ENCODE assay signal across 16 cellular contexts in the genomic region with DNA sequence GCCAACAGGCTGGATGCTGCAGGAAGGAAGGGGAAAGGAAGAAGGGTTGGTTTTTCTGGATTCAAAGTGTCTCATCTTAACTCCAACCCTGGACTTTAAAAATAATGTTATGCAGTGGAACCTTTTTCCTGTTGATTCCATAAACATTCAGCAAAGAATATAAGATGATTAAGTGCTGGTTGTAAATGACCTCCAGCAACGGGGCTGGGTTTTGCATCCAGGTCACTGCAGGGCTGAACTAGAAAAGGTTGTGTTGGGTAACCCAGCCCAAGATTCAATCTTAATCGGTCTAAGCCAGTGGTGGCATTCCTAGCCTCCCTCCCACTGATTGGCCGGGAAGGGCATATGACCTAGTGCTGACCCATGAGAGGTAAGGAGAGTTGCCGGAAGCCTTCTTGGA. TPM values are rescaled to one million over a fixed set of nuclear protein-coding genes. Genes with fewer than 3 reads are reported as not detected.
DNase-seq lines count a peak whose midpoint lies in the region; ATAC-seq, FAIRE-seq and TF ChIP-seq lines count a peak whose summit lies in the region.
"Had no signal": no experiment of that assay in that cellular context is flagged by ENCODE, and none has a peak within 500 bp of the region (broad histone marks: within the 10 kb centered on the region; RNA-seq: fewer than 3 reads in every experiment).

No MANE protein-coding gene starts in this region.

- ATAC-seq in DND-41 (ENCODE audit: insufficient read depth, low read depth), result no peak
- no peak for ATAC-seq in GM19035 (IDR thresholded peaks at IDR 0.05; ENCODE audit: unreplicated experiment)
- ATAC-seq in activated CD4-positive, CD25-positive, alpha-beta regulatory T cell treated with anti-CD3 and anti-CD28 coated beads, Interleukin-2, amount 50 U/mL, for 24 hours, result no peak

- H3K56ac ChIP-seq in H1 (replicated peaks; ENCODE audit: insufficient read length, low read depth, low read length), result no peak overlapping the region

- no peaks in the 10 kb centered on the region for H3K36me3 ChIP-seq in DND-41 (ENCODE audit: insufficient read depth, low read length)
- H3K36me3 ChIP-seq in KMS-11 (ENCODE audit: insufficient read depth), result no peaks in the 10 kb centered on the region
- no peaks in the 10 kb centered on the region for H3K36me3 ChIP-seq in H1 (ENCODE audit: control insufficient read depth in 2 of 4, insufficient read depth in 4 of 4, low read length in 3 of 4)
- no peaks in the 10 kb centered on the region for H3K36me3 ChIP-seq in osteoblast (ENCODE audit: insufficient read depth, low read length)

- H3K4me3 ChIP-seq in DND-41 (ENCODE audit: low read depth in 1 of 2, low read length in 2 of 2) (no peak overlapping the region), KMS-11 (IDR thresholded peaks at IDR 0.05; ENCODE audit: insufficient read depth, low read depth, low read length) (no peak overlapping the region), H1 (ENCODE audit: extremely low read depth in 1 of 4, insufficient read depth in 2 of 4, low read depth in 3 of 4, low read length in 4 of 4) (no peak overlapping the region), osteoblast (ENCODE audit: insufficient read depth, low read length) (no peak overlapping the region)
- H3K4me3 ChIP-seq: A549 had no signal

- no peak overlapping the region for H4K91ac ChIP-seq in H1 (replicated peaks; ENCODE audit: insufficient read length, low read length)

- peaks cover 11% of the 10 kb centered on the region for H3K27me3 ChIP-seq in DND-41 (ENCODE audit: insufficient read depth, low read length, poor library complexity)
- H3K27me3 ChIP-seq in KMS-11 (ENCODE audit: insufficient read depth, low read depth), result no peaks in the 10 kb centered on the region
- H3K27me3 ChIP-seq in H1 (replicated peaks in 1 of 4; ENCODE audit: control insufficient read depth in 3 of 4, extremely low read depth in 1 of 4, insufficient read depth in 3 of 4, low read length in 3 of 4), result no peaks in the 10 kb centered on the region
- H3K27me3 ChIP-seq in osteoblast (ENCODE audit: insufficient read depth, low read length), result no peaks in the 10 kb centered on the region

- H2BK5ac ChIP-seq in H1 (ENCODE audit: low read depth, low read length), result no peak overlapping the region

- no peak for FAIRE-seq in H1 (lab: Jason Lieb, UNC)
- FAIRE-seq: A549, G401.6 had no signal

- no peak overlapping the region for H2BK12ac ChIP-seq in H1 (ENCODE audit: low read depth, low read length)

- H3K79me2 ChIP-seq in DND-41 (ENCODE audit: insufficient read depth, low read length), result no peaks in the 10 kb centered on the region
- no peaks in the 10 kb centered on the region for H3K79me2 ChIP-seq in KMS-11 (ENCODE audit: insufficient read depth, low read depth)
- no peaks in the 10 kb centered on the region for H3K79me2 ChIP-seq in H1 (ENCODE audit: control insufficient read depth in 1 of 2, insufficient read depth in 2 of 2, low read length in 2 of 2)
- no peaks in the 10 kb centered on the region for H3K79me2 ChIP-seq in osteoblast (ENCODE audit: insufficient read depth, low read length)

- no peak overlapping the region for H2AK5ac ChIP-seq in H1 (ENCODE audit: low read depth, low read length)

- no peak for DNase-seq in DND-41
- no peak for DNase-seq in H1 (ENCODE audit: low read depth in 1 of 2, low spot score in 2 of 2)
- no peak for DNase-seq in osteoblast (ENCODE audit: insufficient read length, low spot score, missing footprints)
- no peak for DNase-seq in glomerular visceral epithelial cell (ENCODE audit: extremely low spot score)
- DNase-seq: Calu3, DMS79, NCI-H1417 treated with DMSO at 0.1 percent for 48 hours, NCI-H2029, NCI-H2171 treated with DMSO at 0.1 percent for 48 hours, NCI-H510A, NCI-H82 had no signal

- H2AFZ ChIP-seq in DND-41 (ENCODE audit: low read depth, low read length), result peak overlapping the region; percentile 89
- peak overlapping the region; percentile 66; the same call in 1 of the 2 replicates for H2AFZ ChIP-seq in KMS-11 (ENCODE audit: low read depth)
- no peak overlapping the region for H2AFZ ChIP-seq in H1 (ENCODE audit: low read length)
- peak overlapping the region; percentile 45 for H2AFZ ChIP-seq in osteoblast (ENCODE audit: low read length)

- H3K4me2 ChIP-seq in DND-41 (ENCODE audit: insufficient read depth, low read length) (no peak overlapping the region), KMS-11 (no peak overlapping the region), H1 (ENCODE audit: insufficient read depth in 1 of 2, low read depth in 2 of 2, low read length in 2 of 2) (no peak overlapping the region; a peak in 1 of 4 replicates), osteoblast (ENCODE audit: insufficient read depth, low read length) (no peak overlapping the region)

- H3K18ac ChIP-seq in H1 (ENCODE audit: extremely low read depth, low read length), result no peak overlapping the region

- CTCF ChIA-PET in H1 (lab: Charles Lee; ENCODE audit: partially characterized antibody), result interaction anchor here (0.8 to 1.0 kb wide), 2 partner anchors 22 to 286 kb away, joined by 3 to 4 read pairs; no protein-coding TSS in a partner anchor

- no peak overlapping the region for H3K14ac ChIP-seq in H1 (ENCODE audit: insufficient read length)

- H3K27ac ChIP-seq in DND-41 (ENCODE audit: low read length) (no peak overlapping the region), KMS-11 (no peak overlapping the region), H1 (ENCODE audit: low read depth, low read length) (no peak overlapping the region), osteoblast (ENCODE audit: low read depth, low read length) (no peak overlapping the region)

- H3K4me1 ChIP-seq in DND-41 (ENCODE audit: insufficient read depth, low read length) (peaks cover 22% of the 10 kb centered on the region), KMS-11 (ENCODE audit: low read depth, poor library complexity, severe bottlenecking) (peaks cover 21% of the 10 kb centered on the region), H1 (replicated peaks in 1 of 4; ENCODE audit: control insufficient read depth in 3 of 4, insufficient read depth in 4 of 4, low read length in 3 of 4) (peaks cover 0 to 7% (median under 1%) of the 10 kb centered on the region in 4 experiments; a peak in 3 of 7 replicates), osteoblast (ENCODE audit: insufficient read depth, low read length) (peaks cover 3% of the 10 kb centered on the region)
- H3K4me1 ChIP-seq: A549 had no signal

- POLR2A ChIA-PET in H1 (lab: Charles Lee; ENCODE audit: partially characterized antibody), result no interaction called here

- TF ChIP-seq RAD21 in H1 (IDR thresholded peaks at IDR 0.05 in 1 of 2, conservative IDR thresholded peaks at IDR 0.05 in 1 of 2; ENCODE audit: low read depth in 2 of 2, low read length in 2 of 2), result no peak

- WGBS in H1 (ENCODE audit: extremely low coverage in 1 of 2, insufficient coverage in 1 of 2, insufficient read length in 1 of 2, insufficient replicate concordance in 2 of 2, low coverage in 1 of 2, low lambda C conversion rate in 2 of 2, missing lambda C conversion rate in 1 of 2), 2 experiments, result 88% methylated on average over 4 of the region's 4 CpGs; no CpG with 5 or more reads in 1 of the 2 experiments

- H3K9me3 ChIP-seq in DND-41 (ENCODE audit: insufficient read depth, low read length, severe bottlenecking), result no peaks in the 10 kb centered on the region
- H3K9me3 ChIP-seq in H1 (ENCODE audit: insufficient read depth in 2 of 2, low read depth in 1 of 2, low read length in 1 of 2), result no peaks in the 10 kb centered on the region
- H3K9me3 ChIP-seq in osteoblast (ENCODE audit: low read depth, low read length), result no peaks in the 10 kb centered on the region
- H3K9me3 ChIP-seq: A549 had no signal

- H2BK120ac ChIP-seq in H1 (replicated peaks; ENCODE audit: low read depth, low read length), result no peak overlapping the region

- no peak for TF ChIP-seq POLR2A in H1 (IDR thresholded peaks at IDR 0.05; ENCODE audit: control extremely low read depth in 1 of 2, low read depth in 2 of 2, low read length in 2 of 2)

- H3K23me2 ChIP-seq in H1 (ENCODE audit: low read depth, low read length), result no peaks in the 10 kb centered on the region; the same call in 1 of the 2 replicates

- TF ChIP-seq CTCF in DND-41 (IDR thresholded peaks at IDR 0.05; ENCODE audit: borderline replicate concordance, extremely low read depth, low read length, poor library complexity, severe bottlenecking) (no peak), KMS-11 (conservative IDR thresholded peaks at IDR 0.05; ENCODE audit: low read depth, low read length) (no peak), H1 (IDR thresholded peaks at IDR 0.05; ENCODE audit: control extremely low read depth in 1 of 3, insufficient read depth in 1 of 3, low read depth in 1 of 3, low read length in 3 of 3) (no peak), osteoblast (IDR thresholded peaks at IDR 0.05; ENCODE audit: extremely low read depth, low read depth, low read length) (no peak)

- H4K20me1 ChIP-seq in DND-41 (ENCODE audit: insufficient read depth, low read length) (no peaks in the 10 kb centered on the region), KMS-11 (ENCODE audit: insufficient read depth) (no peaks in the 10 kb centered on the region), H1 (replicated peaks in 1 of 2; ENCODE audit: control insufficient read depth in 1 of 2, insufficient read depth in 2 of 2, low read length in 2 of 2) (no peaks in the 10 kb centered on the region), osteoblast (ENCODE audit: insufficient read depth, low read length) (no peaks in the 10 kb centered on the region)

- H2BK15ac ChIP-seq in H1 (ENCODE audit: low read length), result no peak overlapping the region

- no peak overlapping the region for H2BK20ac ChIP-seq in H1 (ENCODE audit: low read length)

- H3K23ac ChIP-seq in H1 (ENCODE audit: insufficient read length), result no peak overlapping the region

- no peak for TF ChIP-seq EP300 in H1 (IDR thresholded peaks at IDR 0.05; ENCODE audit: borderline replicate concordance in 1 of 2, low read depth in 2 of 2, low read length in 2 of 2)

- H3K4ac ChIP-seq in H1 (replicated peaks; ENCODE audit: insufficient read length, low read depth, low read length), result no peak overlapping the region

- H3K9ac ChIP-seq in DND-41 (ENCODE audit: low read depth, low read length) (no peak overlapping the region), KMS-11 (no peak overlapping the region), H1 (replicated peaks in 1 of 4; ENCODE audit: extremely low read depth in 1 of 4, low read depth in 3 of 4, low read length in 3 of 4) (no peak overlapping the region)

- no peak overlapping the region for H4K5ac ChIP-seq in H1 (ENCODE audit: insufficient read length, low read depth, low read length)

- no peak overlapping the region for H4K8ac ChIP-seq in H1 (ENCODE audit: extremely low read depth, insufficient read depth, low read length)

- H3K79me1 ChIP-seq in H1 (ENCODE audit: low read depth, low read length), result no peaks in the 10 kb centered on the region

RNA-seq across cellular contexts. Expression of a gene that starts 34.2 kb away (rescaled TPM):
- total RNA-seq in H1 (2021; fragmentation: NEBNext Ultra II Directional; extraction: Animal tissue kit (Norgen Biotek cat#: 25700)), result 5.6 and 6.9 TPM in 2 replicates
- polyA plus RNA-seq in H1 (2011; rRNA removed), result 6.1 and 7.5 TPM in 2 replicates
- polyA plus RNA-seq in H1 (2011; cell fraction: cytosol; rRNA removed), result 8.9 TPM
- polyA plus RNA-seq in H1 (2011; cell fraction: nucleus; rRNA removed), result 20.7 TPM
- 4.6 to 7.2 TPM (median 5.9 TPM) in 4 replicates for polyA plus RNA-seq in H1 (2012, experiment 1 of 2)
- 0.89 TPM for polyA plus RNA-seq in H1 (2012, experiment 2 of 2)
- 2.1 TPM for polyA plus RNA-seq in H1 (2013, experiment 1 of 2)
- polyA plus RNA-seq in H1 (2013, experiment 2 of 2), result 1.8 TPM
- 19.9 and 20.7 TPM in 2 replicates for polyA minus RNA-seq in H1 (2011; rRNA and poly(A)+ RNA removed)
- polyA minus RNA-seq in H1 (2011; cell fraction: cytosol; rRNA and poly(A)+ RNA removed), result 9.5 TPM
- 28.3 TPM for polyA minus RNA-seq in H1 (2011; cell fraction: nucleus; rRNA and poly(A)+ RNA removed)
- total RNA-seq in osteoblast, result 0.59 and 1.1 TPM in 2 replicates
